ENCODE assay signal across 8 cellular contexts in the genomic region with DNA sequence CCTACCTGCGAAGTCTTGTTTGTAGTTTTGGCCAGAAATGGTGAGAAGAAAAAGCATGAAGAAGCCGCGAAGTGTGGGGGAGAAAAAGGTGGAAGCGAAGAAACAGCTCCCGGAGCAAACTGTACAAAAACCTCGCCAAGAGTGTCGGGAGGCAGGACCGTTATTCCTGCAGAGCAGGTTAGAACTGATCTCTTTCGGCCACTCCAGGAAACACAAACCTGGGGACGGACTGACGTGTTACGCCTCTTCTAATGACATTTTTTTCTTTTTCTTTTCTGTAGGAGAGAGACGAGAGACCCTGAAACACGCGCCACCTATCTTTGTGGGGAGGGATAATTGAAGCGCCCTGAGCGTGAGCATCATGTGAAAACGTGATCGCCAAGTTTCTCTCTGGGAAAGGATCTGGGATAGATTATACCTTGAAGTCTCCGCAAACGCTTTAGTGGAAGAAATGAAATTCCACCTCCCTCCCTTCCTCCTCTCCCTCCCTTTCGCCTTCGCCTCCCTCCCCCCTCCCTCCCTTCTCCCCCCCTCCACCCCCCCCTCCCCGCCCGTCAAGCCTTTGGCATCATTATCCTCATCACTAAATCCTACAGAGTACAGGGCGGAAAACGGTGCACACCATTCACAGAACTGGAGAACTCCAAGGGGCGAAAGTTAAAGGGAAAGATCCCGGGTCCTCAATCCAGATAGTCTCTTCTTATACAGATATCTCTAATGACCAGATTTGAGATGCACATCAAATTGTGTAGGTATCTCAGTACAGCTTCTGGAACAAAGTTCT. TPM values are rescaled to one million over a fixed set of nuclear protein-coding genes. Genes with fewer than 3 reads are reported as not detected.
DNase-seq lines count a peak whose midpoint lies in the region; ATAC-seq and TF ChIP-seq lines count a peak whose summit lies in the region.

A gene (minus strand): TSS at position 186 of the 784 bp plus-strand sequence. CDS start 2,769 bp downstream, outside the sequence.

- H3K36me3 ChIP-seq in gastroesophageal sphincter (no peaks in the 10 kb centered on the region), neural progenitor cell (no peaks in the 10 kb centered on the region)

- no peak for DNase-seq in GM12864 (ENCODE audit: low read depth)
- DNase-seq in NCI-H1436 treated with DMSO at 0.1 percent for 48 hours (lab: John Stamatoyannopoulos, UW), result peak; percentile 35
- peak; percentile 89 for DNase-seq in neural progenitor cell (ENCODE audit: low spot score)
- no peak for DNase-seq in cortex of kidney (lab: John Stamatoyannopoulos, UW)

- H3K9me3 Mint-ChIP-seq in neural progenitor cell, result peaks cover 2% of the 10 kb centered on the region

- H3K4me1 ChIP-seq in gastroesophageal sphincter, result peaks cover 0 to 47% (median 0%) of the 10 kb centered on the region in 3 donors
- peaks cover 30% of the 10 kb centered on the region for H3K4me1 ChIP-seq in neural progenitor cell

- peak; percentile 23 to 34 for TF ChIP-seq POLR2A in gastroesophageal sphincter (IDR thresholded peaks at IDR 0.05)

- POLR2A ChIA-PET in activated CD8-positive, alpha-beta memory T cell treated with anti-CD3 and anti-CD28 coated beads for 36 hours (lab: Charles Lee), result no interaction called here

- 1 to 6% methylated on average over 8 to 22 of the region's 29 CpGs for WGBS in gastroesophageal sphincter (ENCODE audit: low coverage in 1 of 2), 2 donors

- peak; percentile 26 for ATAC-seq in gastroesophageal sphincter
- no peak for ATAC-seq in HG03442 (IDR thresholded peaks at IDR 0.05; ENCODE audit: unreplicated experiment)
- ATAC-seq in GM19455 (IDR thresholded peaks at IDR 0.05; ENCODE audit: unreplicated experiment), result no peak

- H3K27me3 ChIP-seq in gastroesophageal sphincter, result peaks cover 98% of the 10 kb centered on the region
- no peaks in the 10 kb centered on the region for H3K27me3 ChIP-seq in neural progenitor cell

- H3K4me2 ChIP-seq in neural progenitor cell, result peak within 1 kb of the TSS; percentile 96

- CTCF ChIA-PET in activated CD8-positive, alpha-beta memory T cell treated with anti-CD3 and anti-CD28 coated beads for 36 hours (lab: Charles Lee), result interaction anchor here (1.2 to 1.4 kb wide), 2 partner anchors 10 to 12 kb away, joined by 3 read pairs; no protein-coding TSS in a partner anchor

- peaks cover 63% of the 10 kb centered on the region for H3F3A ChIP-seq in neural progenitor cell (ENCODE audit: low read depth)

- H4K20me1 ChIP-seq in neural progenitor cell (ENCODE audit: low read depth), result no peaks in the 10 kb centered on the region

- H3K4me3 ChIP-seq in GM12864 (ENCODE audit: low read depth, low read length) (no peak within 1 kb of the TSS), gastroesophageal sphincter (peak within 1 kb of the TSS; percentile 66 to 73), neural progenitor cell (peak within 1 kb of the TSS; percentile 75)

- no peak within 1 kb of the TSS for H2AFZ ChIP-seq in neural progenitor cell (replicated peaks)

- H3K27ac ChIP-seq in gastroesophageal sphincter, result peak within 1 kb of the TSS; percentile 72 to 94 (median 86)
- peak within 1 kb of the TSS; percentile 42 for H3K27ac ChIP-seq in neural progenitor cell

- H3K27me3 Mint-ChIP-seq in neural progenitor cell (ENCODE audit: insufficient read depth, low read depth), result peaks cover 3% of the 10 kb centered on the region

- H3K9ac ChIP-seq in neural progenitor cell, result peak within 1 kb of the TSS; percentile 62

- TF ChIP-seq EP300 in gastroesophageal sphincter (IDR thresholded peaks at IDR 0.05), result no peak

- H3K4me1 Mint-ChIP-seq in neural progenitor cell, result peaks cover 39% of the 10 kb centered on the region

- TF ChIP-seq CTCF in GM12864 (IDR thresholded peaks at IDR 0.05; ENCODE audit: low read depth, low read length, missing control alignments) (peak; percentile 24), gastroesophageal sphincter (IDR thresholded peaks at IDR 0.05) (peak in 3 of 4 experiments; percentile 36 to 57 (median 45)), neural progenitor cell (IDR thresholded peaks at IDR 0.05) (peak; percentile 64)

- H3K4me3 Mint-ChIP-seq in neural progenitor cell, result no peak within 1 kb of the TSS

- H3K9me3 ChIP-seq in gastroesophageal sphincter, result no peaks in the 10 kb centered on the region
- H3K9me3 ChIP-seq in neural progenitor cell (ENCODE audit: low read depth), result no peaks in the 10 kb centered on the region

- peaks cover 49% of the 10 kb centered on the region for H3K79me2 ChIP-seq in neural progenitor cell (ENCODE audit: low read depth)

- peak within 1 kb of the TSS; percentile 72 for H3K27ac Mint-ChIP-seq in neural progenitor cell

- peaks cover 8% of the 10 kb centered on the region for H3K36me3 Mint-ChIP-seq in neural progenitor cell

RNA-seq across cellular contexts. Expression of the gene that starts here (rescaled TPM):
- total RNA-seq in activated CD8-positive, alpha-beta memory T cell treated with anti-CD3 and anti-CD28 coated beads for 36 hours, result 10 to 100 TPM; 35.0 to 37.2 TPM
- 10 to 100 TPM; 42.3 to 95.7 (median 53.8) TPM for total RNA-seq in gastroesophageal sphincter
- total RNA-seq in neural progenitor cell (ENCODE audit: low replicate concordance), result 72.9 and 106 TPM in 2 replicates

Comparison
In these comparisons a context has a peak if more than half of its experiments do, and no peak if none do; other contexts are left out.
1. DNase-seq: peak in NCI-H1436 treated with DMSO at 0.1 percent for 48 hours (single experiment) and neural progenitor cell (single experiment); none in GM12864 (single experiment) and cortex of kidney (single experiment).
2. Peak in every context shown above with its lines, with median percentiles within 50 percentile points of each other: CTCF ChIP-seq.